ENCODE assay signal across 9 cellular contexts in genomic region chr3:111547645-111548044, GRCh38. TPM values are rescaled to one million over a fixed set of nuclear protein-coding genes. Genes with fewer than 3 reads are reported as not detected.
DNase-seq lines count a peak whose midpoint lies in the region; ATAC-seq and TF ChIP-seq lines count a peak whose summit lies in the region.
"Had no signal": no experiment of that assay in that cellular context is flagged by ENCODE, and none has a peak within 500 bp of the region (broad histone marks: within the 10 kb centered on the region; RNA-seq: fewer than 3 reads in every experiment).

No MANE protein-coding gene starts in this region.

- peak overlapping the region; percentile 57 for H3K27ac ChIP-seq in CD8-positive, alpha-beta T cell (ENCODE audit: low read depth, low read length)
- no peak overlapping the region for H3K27ac ChIP-seq in SJCRH30
- H3K27ac ChIP-seq: thoracic aorta had no signal

- no peak overlapping the region for H3K4me3 Mint-ChIP-seq in CD8-positive, alpha-beta T cell
- H3K4me3 Mint-ChIP-seq in activated T-helper 2 cell treated with anti-CD3 and anti-CD28 coated beads, Interferon-gamma antibody, Interleukin-2, Interleukin-4, amounts not matched to agents 10 μg/mL and 5 μg/mL and 100 μg/mL, durations not matched to agents 14 hours and 24 hours and 36 hours (ENCODE audit: low read depth), result no peak overlapping the region

- H3K9me3 Mint-ChIP-seq in CD8-positive, alpha-beta T cell, result no peaks in the 10 kb centered on the region
- no peaks in the 10 kb centered on the region for H3K9me3 Mint-ChIP-seq in activated T-helper 2 cell treated with anti-CD3 and anti-CD28 coated beads, Interferon-gamma antibody, Interleukin-2, Interleukin-4, amounts not matched to agents 10 μg/mL and 5 μg/mL and 100 μg/mL, durations not matched to agents 14 hours and 24 hours and 36 hours

- peaks cover 36% of the 10 kb centered on the region for H3K4me1 Mint-ChIP-seq in CD8-positive, alpha-beta T cell (ENCODE audit: low read depth)
- peaks cover 40% of the 10 kb centered on the region for H3K4me1 Mint-ChIP-seq in activated T-helper 2 cell treated with anti-CD3 and anti-CD28 coated beads, Interferon-gamma antibody, Interleukin-2, Interleukin-4, amounts not matched to agents 10 μg/mL and 5 μg/mL and 100 μg/mL, durations not matched to agents 14 hours and 24 hours and 36 hours (ENCODE audit: low read depth)

- no peaks in the 10 kb centered on the region for H3K36me3 ChIP-seq in CD8-positive, alpha-beta T cell (ENCODE audit: insufficient read depth, low read length)
- no peaks in the 10 kb centered on the region for H3K36me3 ChIP-seq in SJCRH30
- H3K36me3 ChIP-seq: thoracic aorta had no signal

- H3K4me1 ChIP-seq in CD8-positive, alpha-beta T cell (ENCODE audit: insufficient read depth, low read length), result peaks cover 82% of the 10 kb centered on the region
- no peaks in the 10 kb centered on the region for H3K4me1 ChIP-seq in SJCRH30

- no peak for TF ChIP-seq CTCF in CD8-positive, alpha-beta T cell (IDR thresholded peaks at IDR 0.05)

- peaks cover 36% of the 10 kb centered on the region for H3K36me3 Mint-ChIP-seq in CD8-positive, alpha-beta T cell
- peaks cover 39% of the 10 kb centered on the region for H3K36me3 Mint-ChIP-seq in activated T-helper 2 cell treated with anti-CD3 and anti-CD28 coated beads, Interferon-gamma antibody, Interleukin-2, Interleukin-4, amounts not matched to agents 10 μg/mL and 5 μg/mL and 100 μg/mL, durations not matched to agents 14 hours and 24 hours and 36 hours (ENCODE audit: low read depth)

- CTCF ChIA-PET in CD8-positive, alpha-beta T cell (lab: Charles Lee), result interaction anchor here (0.8 to 1.3 kb wide), 6 partner anchors 8 to 1852 kb away, joined by 3 to 4 read pairs (median 3); no protein-coding TSS in a partner anchor

- H3K4me3 ChIP-seq in CD8-positive, alpha-beta T cell (ENCODE audit: low read depth, low read length), result peak overlapping the region; percentile 67
- H3K4me3 ChIP-seq in SJCRH30, result no peak overlapping the region
- H3K4me3 ChIP-seq: thoracic aorta had no signal

- peak in 5 of 7 experiments; percentile 26 to 79 (median 55) for DNase-seq in CD8-positive, alpha-beta T cell
- DNase-seq in activated T-helper 2 cell treated with anti-CD3 and anti-CD28 coated beads, Interferon-gamma antibody, Interleukin-2, Interleukin-4, amounts not matched to agents 10 μg/mL and 5 μg/mL and 100 μg/mL, durations not matched to agents 14 hours and 24 hours and 36 hours (ENCODE audit: low spot score), result peak; percentile 40
- no peak for DNase-seq in COR-L47 (lab: John Stamatoyannopoulos, UW)
- DNase-seq in SJCRH30, result no peak
- no peak for DNase-seq in NCI-H2081 (lab: John Stamatoyannopoulos, UW)
- DNase-seq in NCI-H128 (lab: John Stamatoyannopoulos, UW; ENCODE audit: unreplicated experiment), result no peak

- POLR2A ChIA-PET in CD8-positive, alpha-beta T cell (lab: Charles Lee), result interaction anchor here (0.8 to 2.1 kb wide), 11 partner anchors 9 to 1233 kb away, joined by 3 to 9 read pairs (median 4); no protein-coding TSS in a partner anchor

- no peak overlapping the region for H3K27ac Mint-ChIP-seq in CD8-positive, alpha-beta T cell
- no peak overlapping the region for H3K27ac Mint-ChIP-seq in activated T-helper 2 cell treated with anti-CD3 and anti-CD28 coated beads, Interferon-gamma antibody, Interleukin-2, Interleukin-4, amounts not matched to agents 10 μg/mL and 5 μg/mL and 100 μg/mL, durations not matched to agents 14 hours and 24 hours and 36 hours

- no peaks in the 10 kb centered on the region for H3K9me3 ChIP-seq in CD8-positive, alpha-beta T cell (ENCODE audit: low read length)
- H3K9me3 ChIP-seq in SJCRH30 (replicated peaks), result no peaks in the 10 kb centered on the region
- H3K9me3 ChIP-seq: thoracic aorta had no signal

- no peaks in the 10 kb centered on the region for H3K27me3 ChIP-seq in CD8-positive, alpha-beta T cell (ENCODE audit: insufficient read depth, low read length)
- no peaks in the 10 kb centered on the region for H3K27me3 ChIP-seq in SJCRH30

- no peaks in the 10 kb centered on the region for H3K27me3 Mint-ChIP-seq in CD8-positive, alpha-beta T cell (ENCODE audit: low read depth)
- no peaks in the 10 kb centered on the region for H3K27me3 Mint-ChIP-seq in activated T-helper 2 cell treated with anti-CD3 and anti-CD28 coated beads, Interferon-gamma antibody, Interleukin-2, Interleukin-4, amounts not matched to agents 10 μg/mL and 5 μg/mL and 100 μg/mL, durations not matched to agents 14 hours and 24 hours and 36 hours (ENCODE audit: low read depth)

- peak; percentile 76 for ATAC-seq in CD8-positive, alpha-beta T cell
- ATAC-seq in GM19468 (IDR thresholded peaks at IDR 0.05; ENCODE audit: extremely low read depth, unreplicated experiment), result peak; percentile 79
- peak; percentile 86 for ATAC-seq in HG03457 (IDR thresholded peaks at IDR 0.05; ENCODE audit: unreplicated experiment)

- intact Hi-C loops in CD8-positive, alpha-beta T cell (cut with DNase I, micrococcal nuclease), result loop anchor here (1.0 to 5.0 kb wide), 7 partner anchors 15 to 477 kb away; partner anchors contain the start of gene NECTIN3 (in 1 of the 2)
- intact Hi-C loops in activated T-helper 2 cell treated with anti-CD3 and anti-CD28 coated beads, Interferon-gamma antibody, Interleukin-2, Interleukin-4, amounts not matched to agents 10 μg/mL and 5 μg/mL and 100 μg/mL, durations not matched to agents 14 hours and 24 hours and 36 hours (cut with micrococcal nuclease), result loop anchor here (1.0 to 5.0 kb wide), 5 partner anchors 19 to 477 kb away; partner anchors contain the start of genes ABHD10 and NECTIN3

RNA-seq across cellular contexts. Expression of gene CD96, which starts 5.6 kb away (rescaled TPM):
- total RNA-seq in CD8-positive, alpha-beta T cell, result 100 to 1,000 TPM; 218 to 219 TPM
- total RNA-seq in activated T-helper 2 cell treated with anti-CD3 and anti-CD28 coated beads, Interferon-gamma antibody, Interleukin-2, Interleukin-4, amounts not matched to agents 10 μg/mL and 5 μg/mL and 100 μg/mL, durations not matched to agents 14 hours and 24 hours and 36 hours, result 64.2 and 67.9 TPM in 2 replicates
- 0.28 and 0.33 TPM in 2 replicates for total RNA-seq in SJCRH30 (2014; rRNA removed; shearing (Covaris generic))

RNA-seq across cellular contexts. Expression of gene ZBED2, which starts 47.5 kb away (rescaled TPM):
- total RNA-seq in CD8-positive, alpha-beta T cell, result under 1 TPM; 0.19 to 0.22 TPM
- total RNA-seq in activated T-helper 2 cell treated with anti-CD3 and anti-CD28 coated beads, Interferon-gamma antibody, Interleukin-2, Interleukin-4, amounts not matched to agents 10 μg/mL and 5 μg/mL and 100 μg/mL, durations not matched to agents 14 hours and 24 hours and 36 hours, result 543 and 546 TPM in 2 replicates
- total RNA-seq in SJCRH30 (2014; rRNA removed; shearing (Covaris generic)), result not detected in 2 replicates
- total RNA-seq: thoracic aorta had no signal

Comparison
In these comparisons a context has a peak if more than half of its experiments do, and no peak if none do; other contexts are left out.
1. DNase-seq: peak in CD8-positive, alpha-beta T cell (5 of 7) and activated T-helper 2 cell treated with anti-CD3 and anti-CD28 coated beads, Interferon-gamma antibody, Interleukin-2, Interleukin-4, amounts not matched to agents 10 μg/mL and 5 μg/mL and 100 μg/mL, durations not matched to agents 14 hours and 24 hours and 36 hours (single experiment); none in COR-L47 (single experiment), SJCRH30 (0 of 2), NCI-H2081 (0 of 2) and NCI-H128 (single experiment).
2. RNA of gene CD96, which starts 5.6 kb away (total RNA-seq): 218 to 219 TPM in CD8-positive, alpha-beta T cell and 64.2 to 67.9 TPM in activated T-helper 2 cell treated with anti-CD3 and anti-CD28 coated beads, Interferon-gamma antibody, Interleukin-2, Interleukin-4, amounts not matched to agents 10 μg/mL and 5 μg/mL and 100 μg/mL, durations not matched to agents 14 hours and 24 hours and 36 hours; 0.28 to 0.33 TPM in SJCRH30; every median in the first group is over 10 times any median in the second.
3. RNA of gene ZBED2, which starts 47.5 kb away (total RNA-seq): 543 to 546 TPM in activated T-helper 2 cell treated with anti-CD3 and anti-CD28 coated beads, Interferon-gamma antibody, Interleukin-2, Interleukin-4, amounts not matched to agents 10 μg/mL and 5 μg/mL and 100 μg/mL, durations not matched to agents 14 hours and 24 hours and 36 hours; 0.19 to 0.22 TPM in CD8-positive, alpha-beta T cell and not detected in SJCRH30; every median in the first group is over 100 times any median in the second.
4. Peak in every context shown above with its lines, with median percentiles within 50 percentile points of each other: ATAC-seq.